19 cellular contexts compared by ENCODE assay signal in the genomic region with DNA sequence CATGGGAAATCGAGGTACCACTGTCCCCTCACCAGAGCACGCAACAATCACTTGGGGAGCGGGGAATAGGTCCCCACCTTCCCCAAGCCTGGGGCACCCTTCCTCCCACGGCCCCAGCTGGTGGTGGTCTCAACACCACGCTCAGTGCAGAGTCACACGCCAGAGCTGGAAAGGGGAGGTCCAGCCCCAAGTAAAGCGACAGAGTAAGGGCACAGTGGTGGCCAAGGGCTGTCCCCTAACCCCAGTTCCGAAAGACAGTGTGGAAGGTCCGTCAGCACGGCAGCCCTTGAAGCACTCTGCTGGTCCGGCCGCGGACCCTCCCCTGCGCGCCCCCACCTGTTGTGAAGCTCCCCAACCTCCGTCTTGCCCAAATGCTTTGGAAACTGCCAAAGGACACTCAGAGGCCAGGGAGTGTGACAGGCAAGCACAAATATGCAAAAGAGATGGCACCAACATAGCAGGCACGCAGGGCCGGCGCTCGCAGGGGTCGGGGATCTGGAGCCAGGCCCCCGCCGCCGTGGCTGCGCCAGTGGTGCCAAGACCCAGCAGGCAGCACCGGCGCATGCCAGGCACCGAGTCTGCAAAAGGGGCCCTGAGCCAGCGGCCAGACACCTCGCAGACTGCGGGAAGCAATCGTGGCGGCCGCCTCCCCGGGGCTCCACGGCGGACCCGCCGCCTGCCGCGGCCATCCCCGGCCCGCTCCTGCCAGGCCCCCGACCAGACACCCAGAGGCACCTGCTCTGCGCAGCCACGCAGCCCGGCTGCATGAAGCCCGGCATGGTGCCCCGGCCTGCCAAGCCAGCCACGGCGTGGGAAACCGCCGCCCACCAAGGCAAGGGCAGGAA. TPM values are rescaled to one million over a fixed set of nuclear protein-coding genes. Genes with fewer than 3 reads are reported as not detected.
DNase-seq lines count a peak whose midpoint lies in the region; ATAC-seq and TF ChIP-seq lines count a peak whose summit lies in the region.
"Had no signal": no experiment of that assay in that cellular context is flagged by ENCODE, and none has a peak within 500 bp of the region (broad histone marks: within the 10 kb centered on the region; RNA-seq: fewer than 3 reads in every experiment).

No MANE protein-coding gene starts in this region.

- in situ Hi-C loops in G401 (cut with HindIII; ENCODE audit: low sequenced_read_pairs) (no loop called here), astrocyte of the cerebellum (cut with HindIII; ENCODE audit: low sequenced_read_pairs) (loop anchor here (25.0 kb wide), 1 partner anchor 113 kb away; the partner anchor contains the start of genes MDH2 and STYXL1), ACHN (cut with HindIII; ENCODE audit: low pct_ligation_motif_present, low pct_unique_long_range_greater_than_20kb, low sequenced_read_pairs) (no loop called here)

- H3K4me3 ChIP-seq in astrocyte of the cerebellum (ENCODE audit: low read depth, low read length) = peak overlapping the region; percentile 15
- H3K4me3 ChIP-seq: GM23248, hepatocyte, thoracic aorta had no signal

- peak; percentile 25 for DNase-seq in Ammon's horn (ENCODE audit: low spot score)
- DNase-seq in G401 (ENCODE audit: low spot score) = peak; percentile 58
- no peak for DNase-seq in astrocyte of the cerebellum (ENCODE audit: low read depth)
- peak; percentile 7 for DNase-seq in myocyte (ENCODE audit: low read depth)
- DNase-seq in SW480 (ENCODE audit: low spot score) = no peak
- no peak for DNase-seq in ACHN
- DNase-seq in NCI-H510A (lab: John Stamatoyannopoulos, UW) = no peak
- DNase-seq: GM23248; naive B cell; NCI-H774; stimulated activated CD4-positive, alpha-beta T cell treated with anti-CD3 and anti-CD28 coated beads, Interleukin-4, amount 100 ng/mL, for 1 hour; stimulated activated CD8-positive, alpha-beta memory T cell treated with anti-CD3 and anti-CD28 coated beads, Interleukin-4, amount 100 ng/mL, for 48 hours had no signal

- no peak for ATAC-seq in HG02588 (IDR thresholded peaks at IDR 0.05; ENCODE audit: unreplicated experiment)
- ATAC-seq: sciatic nerve had no signal

- TF ChIP-seq CTCF in astrocyte of the cerebellum (IDR thresholded peaks at IDR 0.05; ENCODE audit: low read depth, low read length, missing control alignments) = no peak

RNA-seq across cellular contexts. Expression of gene SRRM3, which starts 51.6 kb away (rescaled TPM):
- total RNA-seq in G401 (2014; rRNA removed; shearing (Covaris generic)) = 5.8 and 8.5 TPM in 2 replicates
- 2.8 TPM in 2 replicates for total RNA-seq in myocyte
- polyA plus RNA-seq in myocyte (2012) = 6.6 TPM
- total RNA-seq: activated CD8-positive, alpha-beta memory T cell treated with anti-CD3 and anti-CD28 coated beads for 36 hours; RPMI7951; T-helper 1 cell treated with Interleukin-12 subunit alpha and Interleukin-12 subunit beta and Interleukin-4 antibody, amounts not matched to agents 30 ng/mL and 1 ng/mL, for 36 hours had no signal

Comparison
In these comparisons a context has a peak if more than half of its experiments do, and no peak if none do; other contexts are left out.
1. DNase-seq: peak in Ammon's horn (single experiment), G401 (single experiment) and myocyte (single experiment); none in astrocyte of the cerebellum (single experiment), SW480 (single experiment), ACHN (single experiment) and NCI-H510A (single experiment).